8 cellular contexts compared by ENCODE assay signal in genomic region chr6:105992315-105992961, GRCh38.
DNase-seq lines count a peak whose midpoint lies in the region; ATAC-seq and TF ChIP-seq lines count a peak whose summit lies in the region.

No MANE protein-coding gene starts in this region.

- TF ChIP-seq RAD21 in IMR-90 (IDR thresholded peaks at IDR 0.05; ENCODE audit: low read length): no peak

- H3K9me1 ChIP-seq in IMR-90 (ENCODE audit: insufficient read depth, low read length): peaks cover 9% of the 10 kb centered on the region

- H3K9ac ChIP-seq in IMR-90 (ENCODE audit: low read depth, low read length) (peak overlapping the region; percentile 37), stomach smooth muscle (ENCODE audit: low read length in 2 of 2) (peak overlapping the region in 1 of 2 donors; percentile 37)

- WGBS in IMR-90 (ENCODE audit: extremely low coverage in 2 of 2, insufficient read length in 1 of 2), 2 experiments: 2% methylated on average over 13 of the region's 34 CpGs; no CpG with 5 or more reads in 1 of the 2 experiments

- peak overlapping the region; percentile 98 for H3K4ac ChIP-seq in IMR-90 (ENCODE audit: low read depth, low read length)

- peak overlapping the region; percentile 64; the same call in 1 of the 2 replicates for H3K27ac ChIP-seq in IMR-90 (ENCODE audit: insufficient read depth, low read length)
- H3K27ac ChIP-seq in stomach smooth muscle (ENCODE audit: low read length): no peak overlapping the region

- DNase-seq in DMS53 treated with DMSO at 0.1 percent for 48 hours (lab: John Stamatoyannopoulos, UW; ENCODE audit: unreplicated experiment) (peak; percentile 60), IMR-90 (peak; percentile 72), RPMI7951 (ENCODE audit: low read depth) (peak; percentile 81), fibroblast of villous mesenchyme (ENCODE audit: low read depth) (peak; percentile 78)
- DNase-seq in activated effector memory CD4-positive, alpha-beta T cell treated with Interleukin-2 at 50 U/mL for 16 hours: peak; percentile 87

- peaks cover 3% of the 10 kb centered on the region for H3K4me1 ChIP-seq in IMR-90 (ENCODE audit: control insufficient read depth, insufficient read depth, low read length)
- peaks cover 10% of the 10 kb centered on the region for H3K4me1 ChIP-seq in neuron (ENCODE audit: insufficient read depth, low read length)
- H3K4me1 ChIP-seq in stomach smooth muscle (ENCODE audit: control insufficient read depth, insufficient read depth, low read length): peaks cover 19% of the 10 kb centered on the region

- H2AFZ ChIP-seq in IMR-90 (replicated peaks; ENCODE audit: low read length, poor library complexity) (peak overlapping the region; percentile 99), neuron (ENCODE audit: low read depth, low read length) (peak overlapping the region; percentile 95)

- peak overlapping the region; percentile 77 for H2BK20ac ChIP-seq in IMR-90 (ENCODE audit: low read depth, low read length)

- peaks cover 0 to 25% of the 10 kb centered on the region in 2 experiments; a peak in 2 of 4 replicates for H3K79me1 ChIP-seq in IMR-90 (ENCODE audit: low read depth in 1 of 2, low read length in 2 of 2)

- no peak; the same call in 1 of the 2 replicates for TF ChIP-seq POLR2A in IMR-90 (IDR thresholded peaks at IDR 0.05; ENCODE audit: low read depth, low read length)

- peak overlapping the region; percentile 78 for H3K18ac ChIP-seq in IMR-90 (ENCODE audit: low read depth, low read length)

- peak overlapping the region; percentile 80 for H4K5ac ChIP-seq in IMR-90 (ENCODE audit: low read depth, low read length)

- in situ Hi-C loops in IMR-90 (cut with MboI; ENCODE audit: low sequenced_read_pairs): loop anchor here (10.0 kb wide), 1 partner anchor 388 kb away; no protein-coding TSS in a partner anchor

- TF ChIP-seq CTCF in IMR-90 (conservative IDR thresholded peaks at IDR 0.05; ENCODE audit: low read depth, low read length): no peak
- no peak for TF ChIP-seq CTCF in fibroblast of villous mesenchyme (IDR thresholded peaks at IDR 0.05; ENCODE audit: insufficient read depth, low read depth, low read length)

- CTCF ChIA-PET in IMR-90 (lab: Yijun Ruan, JAX): interaction anchor here (0.8 to 1.2 kb wide), 3 partner anchors 14 to 97 kb away, joined by 3 read pairs; partner anchors contain the start of gene PRDM1

- H3K36me3 ChIP-seq in IMR-90 (ENCODE audit: control insufficient read depth, insufficient read depth, low read length) (no peaks in the 10 kb centered on the region), neuron (ENCODE audit: insufficient read depth, low read length) (no peaks in the 10 kb centered on the region), stomach smooth muscle (ENCODE audit: control insufficient read depth in 2 of 2, insufficient read depth in 2 of 2, low read length in 2 of 2) (no peaks in the 10 kb centered on the region)

- peak overlapping the region; percentile 72 for H3K4me3 ChIP-seq in IMR-90 (ENCODE audit: insufficient read depth, low read depth, low read length)
- peak overlapping the region; percentile 82 for H3K4me3 ChIP-seq in fibroblast of villous mesenchyme (ENCODE audit: low read depth, low read length)
- H3K4me3 ChIP-seq in neuron (ENCODE audit: low read length): peak overlapping the region; percentile 50
- H3K4me3 ChIP-seq in stomach smooth muscle (ENCODE audit: low read length in 2 of 2): peak overlapping the region; percentile 50 to 84

- dilution Hi-C loops in IMR-90 (cut with HindIII; ENCODE audit: low sequenced_read_pairs, unreplicated experiment): no loop called here

- no peaks in the 10 kb centered on the region for H3K27me3 ChIP-seq in IMR-90 (ENCODE audit: control insufficient read depth, insufficient read depth, low read length)
- peaks cover 83% of the 10 kb centered on the region for H3K27me3 ChIP-seq in neuron (ENCODE audit: insufficient read depth, low read length)
- peaks cover 66 to 89% of the 10 kb centered on the region in 2 donors for H3K27me3 ChIP-seq in stomach smooth muscle (ENCODE audit: control insufficient read depth in 1 of 2, insufficient read depth in 2 of 2, low read length in 2 of 2)

- peak overlapping the region; percentile 81 for H2BK5ac ChIP-seq in IMR-90 (ENCODE audit: low read depth, low read length, poor library complexity, severe bottlenecking)

- H2BK120ac ChIP-seq in IMR-90 (ENCODE audit: low read depth, low read length): peak overlapping the region; percentile 96

- POLR2A ChIA-PET in IMR-90 (lab: Charles Lee; ENCODE audit: unreplicated experiment): interaction anchor here (0.5 to 2.0 kb wide), 4 partner anchors 95 to 258 kb away, joined by 3 to 7 read pairs (median 3); no protein-coding TSS in a partner anchor

- no peaks in the 10 kb centered on the region for H3K9me3 ChIP-seq in IMR-90 (ENCODE audit: control insufficient read depth, insufficient read depth, low read length)
- H3K9me3 ChIP-seq in neuron (ENCODE audit: low read length): peaks cover 5% of the 10 kb centered on the region
- H3K9me3 ChIP-seq in stomach smooth muscle (ENCODE audit: control insufficient read depth in 2 of 2, low read length in 2 of 2): peaks cover 0 to 3% of the 10 kb centered on the region in 2 donors

- H3K14ac ChIP-seq in IMR-90 (replicated peaks; ENCODE audit: low read depth, low read length): peak overlapping the region; percentile 97

- H4K91ac ChIP-seq in IMR-90 (ENCODE audit: insufficient read depth, low read depth, low read length): peak overlapping the region; percentile 80

- ATAC-seq in GM21576 (IDR thresholded peaks at IDR 0.05; ENCODE audit: unreplicated experiment) (peak; percentile 86), IMR-90 (ENCODE audit: low read depth) (peak; percentile 79)

- H4K8ac ChIP-seq in IMR-90 (ENCODE audit: low read depth in 2 of 2, low read length in 2 of 2): peak overlapping the region; percentile 54 to 98

- H3K56ac ChIP-seq in IMR-90 (ENCODE audit: extremely low read depth, insufficient read depth, low read length): peak overlapping the region; percentile 81

- peak overlapping the region; percentile 96 for H3K4me2 ChIP-seq in IMR-90 (ENCODE audit: low read depth, low read length)

- intact Hi-C loops in IMR-90 (cut with micrococcal nuclease): loop anchor here (5.0 kb wide), 2 partner anchors 195 to 390 kb away; no protein-coding TSS in a partner anchor

- BruUV-seq in IMR-90 (replicated peaks; lab: Mats Ljungman, UMichigan): no TSS peak

- peak overlapping the region; percentile 94 for H2BK15ac ChIP-seq in IMR-90 (ENCODE audit: low read depth, low read length)

- peak overlapping the region; percentile 99 for H3K23ac ChIP-seq in IMR-90 (ENCODE audit: low read depth, low read length)

- peak overlapping the region; percentile 78; the same call in 1 of the 2 replicates for H2AK5ac ChIP-seq in IMR-90 (ENCODE audit: low read depth, low read length)

- H4K20me1 ChIP-seq in IMR-90 (ENCODE audit: insufficient read depth, low read length): no peaks in the 10 kb centered on the region

- peak overlapping the region; percentile 81 for H2AK9ac ChIP-seq in IMR-90 (replicated peaks; ENCODE audit: low read depth, low read length, poor library complexity)

TF ChIP-seq in IMR-90, 13 proteins besides CTCF, POLR2A, EP300 and RAD21:
- TF ChIP-seq MAZ (IDR thresholded peaks at IDR 0.05; ENCODE audit: borderline replicate concordance, low read depth, low read length) (peak; percentile 49; the same call in 1 of the 2 replicates), ELK1 (IDR thresholded peaks at IDR 0.05; ENCODE audit: borderline replicate concordance, low read depth, low read length) (no peak), USF2 (IDR thresholded peaks at IDR 0.05; ENCODE audit: low read depth, low read length) (peak; percentile 97), MAFK (IDR thresholded peaks at IDR 0.05; ENCODE audit: low read depth, low read length) (no peak), BHLHE40 (IDR thresholded peaks at IDR 0.05; ENCODE audit: low read depth, low read length) (0 out of 2 replicates have a peak, but pooled peaks have one; percentile 19), CHD1 (IDR thresholded peaks at IDR 0.05; ENCODE audit: low read depth, low read length) (no peak), SMC3 (IDR thresholded peaks at IDR 0.05; ENCODE audit: low read depth, low read length) (no peak)
TF ChIP-seq in IMR-90: peak in this region for 3.
